In the genomic region with DNA sequence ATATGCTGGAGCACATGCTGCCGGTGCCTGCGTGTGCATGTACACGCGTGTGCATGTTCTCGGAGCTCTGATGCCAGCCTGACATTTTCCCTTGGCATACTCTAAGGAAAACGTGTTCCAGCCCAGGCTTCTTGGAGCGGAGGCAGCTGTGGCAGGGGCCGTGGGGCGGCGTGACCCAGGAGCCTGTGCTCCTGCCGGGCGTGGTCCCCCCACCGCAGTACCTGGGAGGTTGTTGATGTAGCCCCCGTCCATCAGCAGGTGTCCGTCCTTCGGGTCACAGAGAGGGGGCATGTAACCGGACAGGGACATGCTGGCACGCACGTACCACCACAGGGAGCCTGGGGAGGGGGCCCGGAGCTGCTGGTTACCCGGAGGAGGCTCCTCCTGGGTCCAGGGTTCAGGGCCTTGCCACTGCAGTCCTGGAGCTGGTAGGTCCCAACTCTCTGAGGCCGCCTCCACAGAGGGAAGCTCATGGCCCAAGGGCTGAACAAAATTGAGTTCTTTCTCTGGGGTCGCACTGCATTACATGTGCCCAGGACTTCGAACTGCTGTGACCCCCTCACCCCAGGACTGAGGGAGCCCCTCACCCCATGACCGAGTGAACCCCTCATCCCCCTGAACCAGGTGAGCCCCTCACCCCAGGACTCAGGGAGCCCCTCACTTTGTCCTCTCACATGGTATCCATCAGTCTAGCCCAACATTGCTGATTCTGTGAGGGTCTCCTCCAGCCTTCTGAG, we compare ENCODE assay signal across 1 cellular context.
TF ChIP-seq lines count a peak whose summit lies in the region.

No MANE protein-coding gene starts in this region.

TF ChIP-seq in HepG2, 621 proteins besides CTCF, POLR2A, EP300 and RAD21 (continued from another document and continues in another):
- TF ChIP-seq NR1H2 (CRISPR knock-in tag; IDR thresholded peaks at IDR 0.05; ENCODE audit: borderline replicate concordance, low read depth) = no peak
- TF ChIP-seq SRY (CRISPR knock-in tag; IDR thresholded peaks at IDR 0.05) = no peak
- TF ChIP-seq NR2F1 (CRISPR knock-in tag; IDR thresholded peaks at IDR 0.05) = 0 out of 4 replicates have a peak, but pooled peaks of 1 of the 2 experiments have one; percentile 9
- TF ChIP-seq KLF16 (CRISPR knock-in tag; IDR thresholded peaks at IDR 0.05) = no peak
- TF ChIP-seq YEATS4 (CRISPR knock-in tag; IDR thresholded peaks at IDR 0.05; ENCODE audit: borderline replicate concordance) = peak; percentile 88; the same call in 1 of the 2 replicates
- TF ChIP-seq FOXK1 (CRISPR knock-in tag; IDR thresholded peaks at IDR 0.05; ENCODE audit: borderline replicate concordance, low read depth) = 0 out of 2 replicates have a peak, but pooled peaks have one; percentile 9
- TF ChIP-seq ZNF224 (CRISPR knock-in tag; IDR thresholded peaks at IDR 0.05) = peak; percentile 41; the same call in 1 of the 2 replicates
- TF ChIP-seq SIX4 (CRISPR knock-in tag; IDR thresholded peaks at IDR 0.05) = no peak
- TF ChIP-seq, protein P1, sequence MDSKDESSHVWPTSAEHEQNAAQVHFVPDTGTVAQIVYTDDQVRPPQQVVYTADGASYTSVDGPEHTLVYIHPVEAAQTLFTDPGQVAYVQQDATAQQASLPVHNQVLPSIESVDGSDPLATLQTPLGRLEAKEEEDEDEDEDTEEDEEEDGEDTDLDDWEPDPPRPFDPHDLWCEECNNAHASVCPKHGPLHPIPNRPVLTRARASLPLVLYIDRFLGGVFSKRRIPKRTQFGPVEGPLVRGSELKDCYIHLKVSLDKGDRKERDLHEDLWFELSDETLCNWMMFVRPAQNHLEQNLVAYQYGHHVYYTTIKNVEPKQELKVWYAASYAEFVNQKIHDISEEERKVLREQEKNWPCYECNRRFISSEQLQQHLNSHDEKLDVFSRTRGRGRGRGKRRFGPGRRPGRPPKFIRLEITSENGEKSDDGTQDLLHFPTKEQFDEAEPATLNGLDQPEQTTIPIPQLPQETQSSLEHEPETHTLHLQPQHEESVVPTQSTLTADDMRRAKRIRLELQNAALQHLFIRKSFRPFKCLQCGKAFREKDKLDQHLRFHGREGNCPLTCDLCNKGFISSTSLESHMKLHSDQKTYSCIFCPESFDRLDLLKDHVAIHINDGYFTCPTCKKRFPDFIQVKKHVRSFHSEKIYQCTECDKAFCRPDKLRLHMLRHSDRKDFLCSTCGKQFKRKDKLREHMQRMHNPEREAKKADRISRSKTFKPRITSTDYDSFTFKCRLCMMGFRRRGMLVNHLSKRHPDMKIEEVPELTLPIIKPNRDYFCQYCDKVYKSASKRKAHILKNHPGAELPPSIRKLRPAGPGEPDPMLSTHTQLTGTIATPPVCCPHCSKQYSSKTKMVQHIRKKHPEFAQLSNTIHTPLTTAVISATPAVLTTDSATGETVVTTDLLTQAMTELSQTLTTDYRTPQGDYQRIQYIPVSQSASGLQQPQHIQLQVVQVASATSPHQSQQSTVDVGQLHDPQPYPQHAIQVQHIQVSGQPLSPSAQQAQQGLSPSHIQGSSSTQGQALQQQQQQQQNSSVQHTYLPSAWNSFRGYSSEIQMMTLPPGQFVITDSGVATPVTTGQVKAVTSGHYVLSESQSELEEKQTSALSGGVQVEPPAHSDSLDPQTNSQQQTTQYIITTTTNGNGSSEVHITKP (CRISPR knock-in tag; IDR thresholded peaks at IDR 0.05; ENCODE audit: low read depth) = 0 out of 2 replicates have a peak, but pooled peaks have one; percentile 54
- TF ChIP-seq ZNF556 (CRISPR knock-in tag; IDR thresholded peaks at IDR 0.05; ENCODE audit: borderline replicate concordance) = peak; percentile 68; the same call in 1 of the 2 replicates
- no peak for TF ChIP-seq ELF1 (CRISPR knock-in tag; IDR thresholded peaks at IDR 0.05)
- TF ChIP-seq MIXL1 (CRISPR knock-in tag; IDR thresholded peaks at IDR 0.05) = peak; percentile 5; the same call in 1 of the 2 replicates
- peak; percentile 36; the same call in 1 of the 2 replicates for TF ChIP-seq ZFP36L1 (CRISPR knock-in tag; IDR thresholded peaks at IDR 0.05)
- peak; percentile 68 for TF ChIP-seq SP5 (CRISPR knock-in tag; IDR thresholded peaks at IDR 0.05; ENCODE audit: borderline replicate concordance, low read depth)
- peak; percentile 81 for TF ChIP-seq SAP130 (CRISPR knock-in tag; IDR thresholded peaks at IDR 0.05; ENCODE audit: low read depth)
- TF ChIP-seq ZMAT3 (CRISPR knock-in tag; conservative IDR thresholded peaks at IDR 0.05) = peak; percentile 59; the same call in 1 of the 2 replicates
- no peak for TF ChIP-seq ZNF615 (CRISPR knock-in tag; IDR thresholded peaks at IDR 0.05; ENCODE audit: borderline replicate concordance)
- peak; percentile 57 for TF ChIP-seq TBX2 (CRISPR knock-in tag; IDR thresholded peaks at IDR 0.05; ENCODE audit: borderline replicate concordance)
- peak; percentile 51 for TF ChIP-seq MED8 (CRISPR knock-in tag; IDR thresholded peaks at IDR 0.05; ENCODE audit: insufficient replicate concordance)
- TF ChIP-seq, protein P2, sequence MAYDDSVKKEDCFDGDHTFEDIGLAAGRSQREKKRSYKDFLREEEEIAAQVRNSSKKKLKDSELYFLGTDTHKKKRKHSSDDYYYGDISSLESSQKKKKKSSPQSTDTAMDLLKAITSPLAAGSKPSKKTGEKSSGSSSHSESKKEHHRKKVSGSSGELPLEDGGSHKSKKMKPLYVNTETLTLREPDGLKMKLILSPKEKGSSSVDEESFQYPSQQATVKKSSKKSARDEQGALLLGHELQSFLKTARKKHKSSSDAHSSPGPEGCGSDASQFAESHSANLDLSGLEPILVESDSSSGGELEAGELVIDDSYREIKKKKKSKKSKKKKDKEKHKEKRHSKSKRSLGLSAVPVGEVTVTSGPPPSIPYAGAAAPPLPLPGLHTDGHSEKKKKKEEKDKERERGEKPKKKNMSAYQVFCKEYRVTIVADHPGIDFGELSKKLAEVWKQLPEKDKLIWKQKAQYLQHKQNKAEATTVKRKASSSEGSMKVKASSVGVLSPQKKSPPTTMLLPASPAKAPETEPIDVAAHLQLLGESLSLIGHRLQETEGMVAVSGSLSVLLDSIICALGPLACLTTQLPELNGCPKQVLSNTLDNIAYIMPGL (CRISPR knock-in tag; IDR thresholded peaks at IDR 0.05; ENCODE audit: borderline replicate concordance in 1 of 2, low read depth in 1 of 2) = peak; percentile 29 to 60; a peak in 2 of 4 replicates
- TF ChIP-seq, protein P3, sequence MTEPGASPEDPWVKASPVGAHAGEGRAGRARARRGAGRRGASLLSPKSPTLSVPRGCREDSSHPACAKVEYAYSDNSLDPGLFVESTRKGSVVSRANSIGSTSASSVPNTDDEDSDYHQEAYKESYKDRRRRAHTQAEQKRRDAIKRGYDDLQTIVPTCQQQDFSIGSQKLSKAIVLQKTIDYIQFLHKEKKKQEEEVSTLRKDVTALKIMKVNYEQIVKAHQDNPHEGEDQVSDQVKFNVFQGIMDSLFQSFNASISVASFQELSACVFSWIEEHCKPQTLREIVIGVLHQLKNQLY (CRISPR knock-in tag; IDR thresholded peaks at IDR 0.05) = peak; percentile 77; the same call in 1 of the 2 replicates
- TF ChIP-seq JARID2 (CRISPR knock-in tag; IDR thresholded peaks at IDR 0.05; ENCODE audit: insufficient replicate concordance) = no peak
- TF ChIP-seq ZNF460 (CRISPR knock-in tag; IDR thresholded peaks at IDR 0.05; ENCODE audit: borderline replicate concordance) = peak; percentile 65
- TF ChIP-seq MED1 (CRISPR knock-in tag; IDR thresholded peaks at IDR 0.05) = peak; percentile 98
- TF ChIP-seq, protein P4, sequence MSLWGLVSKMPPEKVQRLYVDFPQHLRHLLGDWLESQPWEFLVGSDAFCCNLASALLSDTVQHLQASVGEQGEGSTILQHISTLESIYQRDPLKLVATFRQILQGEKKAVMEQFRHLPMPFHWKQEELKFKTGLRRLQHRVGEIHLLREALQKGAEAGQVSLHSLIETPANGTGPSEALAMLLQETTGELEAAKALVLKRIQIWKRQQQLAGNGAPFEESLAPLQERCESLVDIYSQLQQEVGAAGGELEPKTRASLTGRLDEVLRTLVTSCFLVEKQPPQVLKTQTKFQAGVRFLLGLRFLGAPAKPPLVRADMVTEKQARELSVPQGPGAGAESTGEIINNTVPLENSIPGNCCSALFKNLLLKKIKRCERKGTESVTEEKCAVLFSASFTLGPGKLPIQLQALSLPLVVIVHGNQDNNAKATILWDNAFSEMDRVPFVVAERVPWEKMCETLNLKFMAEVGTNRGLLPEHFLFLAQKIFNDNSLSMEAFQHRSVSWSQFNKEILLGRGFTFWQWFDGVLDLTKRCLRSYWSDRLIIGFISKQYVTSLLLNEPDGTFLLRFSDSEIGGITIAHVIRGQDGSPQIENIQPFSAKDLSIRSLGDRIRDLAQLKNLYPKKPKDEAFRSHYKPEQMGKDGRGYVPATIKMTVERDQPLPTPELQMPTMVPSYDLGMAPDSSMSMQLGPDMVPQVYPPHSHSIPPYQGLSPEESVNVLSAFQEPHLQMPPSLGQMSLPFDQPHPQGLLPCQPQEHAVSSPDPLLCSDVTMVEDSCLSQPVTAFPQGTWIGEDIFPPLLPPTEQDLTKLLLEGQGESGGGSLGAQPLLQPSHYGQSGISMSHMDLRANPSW (CRISPR knock-in tag; IDR thresholded peaks at IDR 0.05; ENCODE audit: borderline replicate concordance) = peak; percentile 67; the same call in 1 of the 2 replicates
- TF ChIP-seq, protein P5, sequence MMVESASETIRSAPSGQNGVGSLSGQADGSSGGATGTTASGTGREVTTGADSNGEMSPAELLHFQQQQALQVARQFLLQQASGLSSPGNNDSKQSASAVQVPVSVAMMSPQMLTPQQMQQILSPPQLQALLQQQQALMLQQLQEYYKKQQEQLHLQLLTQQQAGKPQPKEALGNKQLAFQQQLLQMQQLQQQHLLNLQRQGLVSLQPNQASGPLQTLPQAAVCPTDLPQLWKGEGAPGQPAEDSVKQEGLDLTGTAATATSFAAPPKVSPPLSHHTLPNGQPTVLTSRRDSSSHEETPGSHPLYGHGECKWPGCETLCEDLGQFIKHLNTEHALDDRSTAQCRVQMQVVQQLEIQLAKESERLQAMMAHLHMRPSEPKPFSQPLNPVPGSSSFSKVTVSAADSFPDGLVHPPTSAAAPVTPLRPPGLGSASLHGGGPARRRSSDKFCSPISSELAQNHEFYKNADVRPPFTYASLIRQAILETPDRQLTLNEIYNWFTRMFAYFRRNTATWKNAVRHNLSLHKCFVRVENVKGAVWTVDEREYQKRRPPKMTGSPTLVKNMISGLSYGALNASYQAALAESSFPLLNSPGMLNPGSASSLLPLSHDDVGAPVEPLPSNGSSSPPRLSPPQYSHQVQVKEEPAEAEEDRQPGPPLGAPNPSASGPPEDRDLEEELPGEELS (CRISPR knock-in tag; IDR thresholded peaks at IDR 0.05) = peak; percentile 57
- no peak for TF ChIP-seq ZNF484 (CRISPR knock-in tag; IDR thresholded peaks at IDR 0.05; ENCODE audit: borderline replicate concordance, low read depth)
- TF ChIP-seq HDAC6 (IDR thresholded peaks at IDR 0.05; ENCODE audit: low read depth, low read length) = no peak
- peak; percentile 93 for TF ChIP-seq ZNF670 (CRISPR knock-in tag; IDR thresholded peaks at IDR 0.05; ENCODE audit: borderline replicate concordance)
- peak; percentile 99 for TF ChIP-seq ZNF543 (CRISPR knock-in tag; IDR thresholded peaks at IDR 0.05)
- TF ChIP-seq, protein P6, sequence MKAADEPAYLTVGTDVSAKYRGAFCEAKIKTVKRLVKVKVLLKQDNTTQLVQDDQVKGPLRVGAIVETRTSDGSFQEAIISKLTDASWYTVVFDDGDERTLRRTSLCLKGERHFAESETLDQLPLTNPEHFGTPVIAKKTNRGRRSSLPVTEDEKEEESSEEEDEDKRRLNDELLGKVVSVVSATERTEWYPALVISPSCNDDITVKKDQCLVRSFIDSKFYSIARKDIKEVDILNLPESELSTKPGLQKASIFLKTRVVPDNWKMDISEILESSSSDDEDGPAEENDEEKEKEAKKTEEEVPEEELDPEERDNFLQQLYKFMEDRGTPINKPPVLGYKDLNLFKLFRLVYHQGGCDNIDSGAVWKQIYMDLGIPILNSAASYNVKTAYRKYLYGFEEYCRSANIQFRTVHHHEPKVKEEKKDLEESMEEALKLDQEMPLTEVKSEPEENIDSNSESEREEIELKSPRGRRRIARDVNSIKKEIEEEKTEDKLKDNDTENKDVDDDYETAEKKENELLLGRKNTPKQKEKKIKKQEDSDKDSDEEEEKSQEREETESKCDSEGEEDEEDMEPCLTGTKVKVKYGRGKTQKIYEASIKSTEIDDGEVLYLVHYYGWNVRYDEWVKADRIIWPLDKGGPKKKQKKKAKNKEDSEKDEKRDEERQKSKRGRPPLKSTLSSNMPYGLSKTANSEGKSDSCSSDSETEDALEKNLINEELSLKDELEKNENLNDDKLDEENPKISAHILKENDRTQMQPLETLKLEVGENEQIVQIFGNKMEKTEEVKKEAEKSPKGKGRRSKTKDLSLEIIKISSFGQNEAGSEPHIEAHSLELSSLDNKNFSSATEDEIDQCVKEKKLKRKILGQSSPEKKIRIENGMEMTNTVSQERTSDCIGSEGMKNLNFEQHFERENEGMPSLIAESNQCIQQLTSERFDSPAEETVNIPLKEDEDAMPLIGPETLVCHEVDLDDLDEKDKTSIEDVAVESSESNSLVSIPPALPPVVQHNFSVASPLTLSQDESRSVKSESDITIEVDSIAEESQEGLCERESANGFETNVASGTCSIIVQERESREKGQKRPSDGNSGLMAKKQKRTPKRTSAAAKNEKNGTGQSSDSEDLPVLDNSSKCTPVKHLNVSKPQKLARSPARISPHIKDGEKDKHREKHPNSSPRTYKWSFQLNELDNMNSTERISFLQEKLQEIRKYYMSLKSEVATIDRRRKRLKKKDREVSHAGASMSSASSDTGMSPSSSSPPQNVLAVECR (CRISPR knock-in tag; IDR thresholded peaks at IDR 0.05; ENCODE audit: borderline replicate concordance) = peak; percentile 47; the same call in 1 of the 2 replicates
- TF ChIP-seq, protein P7, sequence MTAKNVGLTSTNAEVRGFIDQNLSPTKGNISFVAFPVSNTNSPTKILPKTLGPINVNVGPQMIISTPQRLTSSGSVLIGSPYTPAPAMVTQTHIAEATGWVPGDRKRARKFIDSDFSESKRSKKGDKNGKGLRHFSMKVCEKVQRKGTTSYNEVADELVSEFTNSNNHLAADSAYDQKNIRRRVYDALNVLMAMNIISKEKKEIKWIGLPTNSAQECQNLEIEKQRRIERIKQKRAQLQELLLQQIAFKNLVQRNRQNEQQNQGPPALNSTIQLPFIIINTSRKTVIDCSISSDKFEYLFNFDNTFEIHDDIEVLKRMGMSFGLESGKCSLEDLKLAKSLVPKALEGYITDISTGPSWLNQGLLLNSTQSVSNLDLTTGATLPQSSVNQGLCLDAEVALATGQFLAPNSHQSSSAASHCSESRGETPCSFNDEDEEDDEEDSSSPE (CRISPR knock-in tag; IDR thresholded peaks at IDR 0.05) = peak; percentile 42
- 0 out of 2 replicates have a peak, but pooled peaks have one; percentile 81 for TF ChIP-seq ZNF33A (CRISPR knock-in tag; IDR thresholded peaks at IDR 0.05; ENCODE audit: borderline replicate concordance)
- TF ChIP-seq, protein P8, sequence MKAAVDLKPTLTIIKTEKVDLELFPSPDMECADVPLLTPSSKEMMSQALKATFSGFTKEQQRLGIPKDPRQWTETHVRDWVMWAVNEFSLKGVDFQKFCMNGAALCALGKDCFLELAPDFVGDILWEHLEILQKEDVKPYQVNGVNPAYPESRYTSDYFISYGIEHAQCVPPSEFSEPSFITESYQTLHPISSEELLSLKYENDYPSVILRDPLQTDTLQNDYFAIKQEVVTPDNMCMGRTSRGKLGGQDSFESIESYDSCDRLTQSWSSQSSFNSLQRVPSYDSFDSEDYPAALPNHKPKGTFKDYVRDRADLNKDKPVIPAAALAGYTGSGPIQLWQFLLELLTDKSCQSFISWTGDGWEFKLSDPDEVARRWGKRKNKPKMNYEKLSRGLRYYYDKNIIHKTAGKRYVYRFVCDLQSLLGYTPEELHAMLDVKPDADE (CRISPR knock-in tag; IDR thresholded peaks at IDR 0.05) = 0 out of 2 replicates have a peak, but pooled peaks have one; percentile 38
- peak; percentile 75; the same call in 1 of the 2 replicates for TF ChIP-seq CAMTA2 (CRISPR knock-in tag; IDR thresholded peaks at IDR 0.05; ENCODE audit: borderline replicate concordance)
